In the genomic region with DNA sequence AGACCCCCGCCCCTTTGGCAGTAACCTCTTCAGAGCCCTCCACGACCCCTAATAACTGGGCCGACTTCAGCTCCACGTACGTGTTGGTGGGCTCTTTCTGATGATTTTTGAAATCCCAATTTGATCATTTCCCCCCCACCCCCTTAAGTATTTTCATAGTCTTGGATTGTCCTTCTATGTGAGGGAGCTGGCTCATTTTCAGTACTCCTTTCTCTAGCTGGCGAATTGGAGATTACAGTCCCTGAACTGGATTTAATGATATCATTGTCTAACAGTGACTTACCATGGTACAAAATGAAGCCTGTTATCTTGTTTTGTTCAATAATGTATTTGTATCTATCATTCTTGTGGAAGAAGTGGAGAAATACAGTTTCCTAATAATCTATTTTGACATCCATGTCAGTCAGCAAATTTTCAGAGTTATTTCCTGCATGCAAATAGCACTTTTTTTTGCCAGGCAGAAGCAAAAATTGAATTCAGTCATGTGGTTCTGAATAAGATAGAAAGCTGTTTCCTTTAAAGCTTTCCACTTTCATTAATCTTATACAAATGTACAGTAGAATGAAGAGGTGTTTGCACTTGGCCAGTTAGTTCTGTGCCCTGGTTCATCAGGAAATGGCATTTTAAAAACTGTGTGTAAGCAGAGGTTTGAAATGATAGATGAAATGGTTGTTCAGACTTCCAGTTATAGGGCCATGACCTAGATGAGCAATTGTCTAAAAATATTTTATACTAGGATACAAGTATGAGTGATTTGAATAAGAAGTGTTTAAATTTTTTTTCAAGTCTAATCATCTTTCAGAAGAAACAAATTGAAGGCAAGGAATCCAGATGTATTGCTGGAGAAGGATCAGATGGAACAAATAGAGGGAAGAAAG, we compare ENCODE assay signal across 18 cellular contexts.
DNase-seq lines count a peak whose midpoint lies in the region; ATAC-seq and TF ChIP-seq lines count a peak whose summit lies in the region.
"Had no signal": no experiment of that assay in that cellular context is flagged by ENCODE, and none has a peak within 500 bp of the region (broad histone marks: within the 10 kb centered on the region; RNA-seq: fewer than 3 reads in every experiment).

No MANE protein-coding gene starts in this region.

- H3K27ac ChIP-seq in esophagus muscularis mucosa (replicated peaks in 1 of 4): peak overlapping the region; percentile 20 to 56 (median 52)
- H3K27ac ChIP-seq in muscle layer of colon (ENCODE audit: low read depth, low read length): peak overlapping the region; percentile 25
- peak overlapping the region in 2 of 3 donors; percentile 32 to 38 for H3K27ac ChIP-seq in thyroid gland
- H3K27ac ChIP-seq: SJSA1 had no signal

- H3K27me3 ChIP-seq in adipocyte (replicated peaks; ENCODE audit: control insufficient read depth, insufficient read depth, low read length) (no peaks in the 10 kb centered on the region), esophagus muscularis mucosa (no peaks in the 10 kb centered on the region), muscle layer of colon (ENCODE audit: control insufficient read depth in 1 of 2, insufficient read depth in 2 of 2, low read length in 2 of 2) (no peaks in the 10 kb centered on the region), thyroid gland (no peaks in the 10 kb centered on the region)
- H3K27me3 ChIP-seq: SJSA1 had no signal

- TF ChIP-seq EP300 in esophagus muscularis mucosa (IDR thresholded peaks at IDR 0.05): no peak

- 62% methylated on average over 6 of the region's 6 CpGs for WGBS in esophagus muscularis mucosa
- WGBS in thyroid gland, 2 donors: 68 to 85% methylated on average over 6 of the region's 6 CpGs

- intact Hi-C loops in esophagus muscularis mucosa (cut with DNase I) (loop anchor here (10.0 kb wide), 1 partner anchor 83 kb away; no protein-coding TSS in a partner anchor), thyroid gland (cut with DNase I) (no loop called here)

- H3K9me3 ChIP-seq in adipocyte (ENCODE audit: control insufficient read depth, low read length): no peaks in the 10 kb centered on the region
- H3K9me3 ChIP-seq in esophagus muscularis mucosa: no peaks in the 10 kb centered on the region
- H3K9me3 ChIP-seq in muscle layer of colon (ENCODE audit: low read length): no peaks in the 10 kb centered on the region
- H3K9me3 ChIP-seq in thyroid gland: no peaks in the 10 kb centered on the region
- H3K9me3 ChIP-seq: mucosa of descending colon, SJSA1 had no signal

- H3K4me3 ChIP-seq in adipocyte (ENCODE audit: low read length) (peak overlapping the region; percentile 72), esophagus muscularis mucosa (no peak overlapping the region), muscle layer of colon (ENCODE audit: low read depth in 1 of 2, low read length in 2 of 2) (no peak overlapping the region), thyroid gland (replicated peaks in 1 of 3) (no peak overlapping the region)
- H3K4me3 ChIP-seq: mucosa of descending colon, SJSA1 had no signal

- H3K36me3 ChIP-seq in adipocyte (ENCODE audit: control insufficient read depth, insufficient read depth, low read length, severe bottlenecking) (peaks cover 33% of the 10 kb centered on the region), esophagus muscularis mucosa (peaks cover 9 to 32% (median 23%) of the 10 kb centered on the region in 4 donors), muscle layer of colon (ENCODE audit: insufficient read depth, low read length) (peaks cover 14% of the 10 kb centered on the region), thyroid gland (no peaks in the 10 kb centered on the region)

- H3K4me1 ChIP-seq in adipocyte (ENCODE audit: control insufficient read depth, insufficient read depth, low read length): peaks cover 54% of the 10 kb centered on the region
- peaks cover 15 to 33% (median 29%) of the 10 kb centered on the region in 4 donors for H3K4me1 ChIP-seq in esophagus muscularis mucosa
- H3K4me1 ChIP-seq in muscle layer of colon (ENCODE audit: insufficient read depth, low read length): peaks cover 19% of the 10 kb centered on the region
- peaks cover 8 to 32% of the 10 kb centered on the region in 2 donors for H3K4me1 ChIP-seq in thyroid gland
- H3K4me1 ChIP-seq: SJSA1 had no signal

- ATAC-seq in GM19023 (IDR thresholded peaks at IDR 0.05; ENCODE audit: unreplicated experiment) (no peak), GM18511 (IDR thresholded peaks at IDR 0.05; ENCODE audit: unreplicated experiment) (no peak)
- ATAC-seq: mucosa of descending colon had no signal

- TF ChIP-seq POLR2A in esophagus muscularis mucosa (IDR thresholded peaks at IDR 0.05; ENCODE audit: low read depth): no peak
- no peak for TF ChIP-seq POLR2A in thyroid gland (IDR thresholded peaks at IDR 0.05)

- DNase-seq in adipocyte (ENCODE audit: low read depth) (no peak), esophagus muscularis mucosa (ENCODE audit: extremely low spot score) (no peak), thyroid gland (no peak), NCI-H82 treated with DMSO at 0.1 percent for 48 hours (lab: John Stamatoyannopoulos, UW; ENCODE audit: unreplicated experiment) (no peak), activated gamma-delta T cell treated with Interleukin-2 at 50 U/mL for 16 hours (no peak)
- DNase-seq: activated CD4-positive, alpha-beta T cell treated with anti-CD3 and anti-CD28 coated beads, Interleukin-2, amount 10 ng/mL, durations not matched to agents 24 days and 14 days; activated naive CD4-positive, alpha-beta T cell treated with anti-CD3 and anti-CD28 coated beads, Interleukin-2, amount 50 U/mL, for 16 hours; glutamatergic neuron; islet precursor cell; Kasumi-1; mucosa of descending colon; NCI-H187; NCI-H510A; T1000 had no signal

- TF ChIP-seq CTCF in esophagus muscularis mucosa (IDR thresholded peaks at IDR 0.05): no peak
- no peak for TF ChIP-seq CTCF in thyroid gland (IDR thresholded peaks at IDR 0.05)

- H3K9ac ChIP-seq in adipocyte (ENCODE audit: low read length) (peak overlapping the region; percentile 87), muscle layer of colon (ENCODE audit: low read length) (no peak overlapping the region)
